ENCODE assay signal across 24 cellular contexts in the genomic region with DNA sequence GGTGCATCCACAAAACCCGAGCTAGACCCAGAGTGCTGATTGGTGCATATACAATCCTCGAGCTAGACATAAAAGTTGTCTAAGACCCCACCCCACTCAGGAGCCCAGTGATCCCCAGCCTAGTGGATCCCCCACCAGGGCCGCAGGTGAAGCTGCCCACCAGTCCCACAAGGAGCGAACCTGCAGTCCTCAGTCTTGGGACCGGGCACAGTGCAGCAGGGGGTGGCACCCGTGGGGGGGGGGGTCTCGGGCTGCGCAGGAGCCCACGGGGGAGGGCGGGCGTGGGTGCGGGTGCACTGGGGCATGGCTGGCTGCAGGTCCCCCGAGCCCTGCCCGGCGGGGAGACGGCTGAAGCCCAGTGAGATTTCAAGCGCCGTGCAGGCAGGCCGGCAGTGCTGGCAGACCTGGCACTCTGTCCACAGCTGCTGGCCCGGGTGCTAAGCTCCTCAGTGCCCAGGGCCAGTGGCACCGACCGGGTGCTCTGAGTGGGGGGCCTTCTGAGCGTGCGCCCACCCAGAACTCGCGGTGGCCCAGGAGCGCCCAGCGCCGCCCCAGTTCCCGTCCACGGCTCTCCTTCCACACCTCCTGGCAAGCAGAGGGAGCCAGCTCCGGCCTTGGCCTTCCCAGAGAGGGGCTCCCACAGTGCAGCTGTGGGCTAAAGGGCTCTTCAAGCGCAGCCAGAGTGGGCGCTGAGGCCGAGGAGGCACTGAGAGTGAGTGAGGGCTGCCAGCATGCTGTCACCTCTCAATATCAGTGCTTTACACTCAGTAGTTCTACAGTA.
"Had no signal": no experiment of that assay in that cellular context is flagged by ENCODE, and none has a peak within 500 bp of the region (broad histone marks: within the 10 kb centered on the region; RNA-seq: fewer than 3 reads in every experiment).

No MANE protein-coding gene starts in this region.

- H3K9me3 Mint-ChIP-seq: nephron had no signal

- DNase-seq: caudate nucleus; cortex of kidney; dorsolateral prefrontal cortex; effector memory CD4-positive, alpha-beta T cell; esophagus squamous epithelium; foreskin fibroblast; glutamatergic neuron; immature natural killer cell; left colon; left ventricle myocardium superior; mesendoderm; naive B cell; occipital lobe; stimulated activated CD4-positive, alpha-beta T cell treated with anti-CD3 and anti-CD28 coated beads, Interleukin-2, amount 100 ng/mL, for 24 hours; stimulated activated CD4-positive, alpha-beta T cell treated with anti-CD3 and anti-CD28 coated beads, Interleukin-4, amount 100 ng/mL, for 4 hours; stimulated activated naive CD4-positive, alpha-beta T cell treated with Interleukin-2 at 50 U/mL for 16 hours had no signal

- H3K9me3 ChIP-seq: pancreas, prostate gland, right lobe of liver had no signal

- H3K4me3 ChIP-seq: dorsolateral prefrontal cortex, esophagus squamous epithelium, gastroesophageal sphincter, pancreas, prostate gland, right lobe of liver, skin epidermis, tibial nerve had no signal

- H3K36me3 ChIP-seq: esophagus squamous epithelium, gastroesophageal sphincter, pancreas, prostate gland, right lobe of liver, tibial nerve had no signal

- H3K4me1 Mint-ChIP-seq: immature natural killer cell, naive B cell had no signal

- H3K27ac Mint-ChIP-seq: immature natural killer cell, naive B cell, nephron had no signal

- H3K4me3 Mint-ChIP-seq: immature natural killer cell, naive B cell, nephron had no signal

- H3K27me3 ChIP-seq: dorsolateral prefrontal cortex, esophagus squamous epithelium, gastroesophageal sphincter, pancreas, right lobe of liver, tibial nerve had no signal

- H3K27me3 Mint-ChIP-seq: naive B cell had no signal

- ATAC-seq: gastroesophageal sphincter, left colon, left ventricle myocardium superior, pancreas had no signal

- H3K4me1 ChIP-seq: esophagus squamous epithelium, gastroesophageal sphincter, pancreas, prostate gland, right lobe of liver, tibial nerve had no signal

- H3K27ac ChIP-seq: dorsolateral prefrontal cortex, epithelial cell of prostate, esophagus squamous epithelium, gastroesophageal sphincter, pancreas, prostate gland, right lobe of liver, skin epidermis, tibial nerve had no signal
